36 cellular contexts compared by ENCODE assay signal in the genomic region with DNA sequence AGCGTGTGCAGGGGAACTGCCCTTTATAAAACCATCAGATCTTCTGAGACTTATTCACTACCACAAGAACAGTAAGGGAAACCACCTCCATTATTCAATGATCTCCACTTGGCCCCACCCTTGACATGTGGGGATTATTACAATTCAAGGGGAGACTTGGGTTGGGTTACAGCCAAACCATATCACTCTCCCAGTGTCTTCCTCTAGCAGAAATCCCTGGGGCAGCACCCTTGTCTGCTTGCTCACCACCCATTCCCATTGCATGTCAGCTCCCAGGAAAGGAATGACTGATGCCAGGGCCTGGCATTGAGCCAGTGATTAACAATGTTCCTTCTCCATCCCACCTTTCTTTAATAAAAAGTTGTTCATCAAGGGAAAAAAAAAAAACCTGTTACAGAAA.
A peak's percentile ranks its signal among the peaks of the same experiment; 100 is the strongest.
DNase-seq lines count a peak whose midpoint lies in the region; ATAC-seq, FAIRE-seq and TF ChIP-seq lines count a peak whose summit lies in the region.
"Had no signal": no experiment of that assay in that cellular context is flagged by ENCODE, and none has a peak within 500 bp of the region (broad histone marks: within the 10 kb centered on the region; RNA-seq: fewer than 3 reads in every experiment).

No MANE protein-coding gene starts in this region.

- H3K9me3 ChIP-seq in mammary epithelial cell (replicated peaks; ENCODE audit: insufficient read depth, low read length), result peaks cover 6% of the 10 kb centered on the region
- H3K9me3 ChIP-seq: BE2C, Caco-2 had no signal

- H3K27me3 Mint-ChIP-seq in MCF 10A (ENCODE audit: insufficient read depth, unreplicated experiment), result no peaks in the 10 kb centered on the region
- H3K27me3 Mint-ChIP-seq: B cell; CD4-positive, CD25-positive, alpha-beta regulatory T cell; CD8-positive, alpha-beta memory T cell had no signal

- H3K4me1 Mint-ChIP-seq in MCF 10A (ENCODE audit: insufficient read depth, unreplicated experiment), result no peaks in the 10 kb centered on the region
- H3K4me1 Mint-ChIP-seq: B cell; CD14-positive monocyte; CD4-positive, alpha-beta memory T cell; CD4-positive, CD25-positive, alpha-beta regulatory T cell; CD8-positive, alpha-beta memory T cell had no signal

- no peak overlapping the region for H2AFZ ChIP-seq in mammary epithelial cell (ENCODE audit: low read depth, low read length)

- H3K9ac ChIP-seq in mammary epithelial cell (ENCODE audit: insufficient read depth, low read length), result no peak overlapping the region
- H3K9ac ChIP-seq: BLaER1; BLaER1 treated with 17β-estradiol and CSF1 and Interleukin-3, amounts not matched to agents 10 nM and 100 nM had no signal

- no peaks in the 10 kb centered on the region for H3K27me3 ChIP-seq in mammary epithelial cell (ENCODE audit: insufficient read depth, low read length)
- no peaks in the 10 kb centered on the region for H3K27me3 ChIP-seq in bronchial epithelial cell (ENCODE audit: control insufficient read depth, insufficient read depth, low read length)
- no peaks in the 10 kb centered on the region for H3K27me3 ChIP-seq in foreskin keratinocyte
- H3K27me3 ChIP-seq: BE2C; BLaER1; BLaER1 treated with 17β-estradiol and CSF1 and Interleukin-3, amounts not matched to agents 10 nM and 100 nM had no signal

- BruUV-seq in mammary epithelial cell (replicated peaks; lab: Mats Ljungman, UMichigan) (no TSS peak), MCF 10A (replicated peaks; lab: Mats Ljungman, UMichigan) (no TSS peak)

- FAIRE-seq in bronchial epithelial cell (lab: Jason Lieb, UNC), result no peak
- FAIRE-seq: A204.1, A549, D721Med had no signal

- POLR2A ChIA-PET in MCF 10A (lab: Yijun Ruan, JAX), result no interaction called here

- H3K4me3 Mint-ChIP-seq in MCF 10A (ENCODE audit: unreplicated experiment), result no peak overlapping the region
- H3K4me3 Mint-ChIP-seq: B cell; CD14-positive monocyte; CD4-positive, alpha-beta memory T cell; CD4-positive, alpha-beta T cell; CD4-positive, CD25-positive, alpha-beta regulatory T cell; CD8-positive, alpha-beta memory T cell; CD8-positive, alpha-beta T cell had no signal

- H3K4me3 ChIP-seq in mammary epithelial cell (replicated peaks in 1 of 3; ENCODE audit: insufficient read depth in 1 of 3, low read depth in 2 of 3, low read length in 3 of 3) (no peak overlapping the region), bronchial epithelial cell (ENCODE audit: low read depth, low read length) (no peak overlapping the region), epithelial cell of esophagus (ENCODE audit: low read length) (no peak overlapping the region)
- H3K4me3 ChIP-seq: A549; BLaER1; BLaER1 treated with 17β-estradiol and CSF1 and Interleukin-3, amounts not matched to agents 10 nM and 100 nM had no signal

- intact Hi-C loops in mammary epithelial cell (cut with micrococcal nuclease), result no loop called here
- intact Hi-C loops in MCF 10A (cut with micrococcal nuclease), result no loop called here

- H4K20me1 ChIP-seq in mammary epithelial cell (ENCODE audit: insufficient read depth, low read length), result no peaks in the 10 kb centered on the region
- H4K20me1 ChIP-seq: BLaER1; BLaER1 treated with 17β-estradiol and CSF1 and Interleukin-3, amounts not matched to agents 10 nM and 100 nM had no signal

- in situ Hi-C loops in mammary epithelial cell (cut with MboI; ENCODE audit: low sequenced_read_pairs in 2 of 2), result no loop called here

- H3K36me3 ChIP-seq in mammary epithelial cell (ENCODE audit: insufficient read depth, low read length) (no peaks in the 10 kb centered on the region), bronchial epithelial cell (ENCODE audit: control insufficient read depth, insufficient read depth, low read length) (no peaks in the 10 kb centered on the region)
- H3K36me3 ChIP-seq: BE2C; BLaER1; BLaER1 treated with 17β-estradiol and CSF1 and Interleukin-3, amounts not matched to agents 10 nM and 100 nM had no signal

- dilution Hi-C loops in mammary epithelial cell (cut with HindIII; ENCODE audit: low sequenced_read_pairs), result no loop called here

- H3K27ac ChIP-seq in mammary epithelial cell (ENCODE audit: insufficient read depth, low read depth, low read length) (no peak overlapping the region), foreskin keratinocyte (no peak overlapping the region)
- H3K27ac ChIP-seq: 22Rv1; A549; BLaER1; BLaER1 treated with 17β-estradiol and CSF1 and Interleukin-3, amounts not matched to agents 10 nM and 100 nM; C4-2B had no signal

- no peaks in the 10 kb centered on the region for H3K36me3 Mint-ChIP-seq in MCF 10A (ENCODE audit: insufficient read depth, unreplicated experiment)
- H3K36me3 Mint-ChIP-seq: CD14-positive monocyte; CD4-positive, alpha-beta memory T cell; CD4-positive, CD25-positive, alpha-beta regulatory T cell; CD8-positive, alpha-beta memory T cell; CD8-positive, alpha-beta T cell had no signal

- no peak overlapping the region for H3K27ac Mint-ChIP-seq in MCF 10A (ENCODE audit: low read depth, unreplicated experiment)
- H3K27ac Mint-ChIP-seq: B cell; CD14-positive monocyte; CD4-positive, alpha-beta memory T cell; CD4-positive, alpha-beta T cell; CD4-positive, CD25-positive, alpha-beta regulatory T cell; CD8-positive, alpha-beta memory T cell; CD8-positive, alpha-beta T cell had no signal

- no peak for ATAC-seq in foreskin keratinocyte
- ATAC-seq: A549; CD8-positive, alpha-beta T cell had no signal

- H3K9me3 Mint-ChIP-seq in MCF 10A (ENCODE audit: unreplicated experiment), result peaks cover 11% of the 10 kb centered on the region
- H3K9me3 Mint-ChIP-seq: CD8-positive, alpha-beta T cell had no signal

- TF ChIP-seq CTCF in mammary epithelial cell (conservative IDR thresholded peaks at IDR 0.05 in 1 of 2, IDR thresholded peaks at IDR 0.05 in 1 of 2; ENCODE audit: extremely low read depth in 1 of 2, insufficient read depth in 1 of 2, low read depth in 1 of 2, low read length in 2 of 2), result no peak
- TF ChIP-seq CTCF in MCF 10A (IDR thresholded peaks at IDR 0.05; ENCODE audit: unreplicated experiment), result no peak
- no peak for TF ChIP-seq CTCF in bronchial epithelial cell (IDR thresholded peaks at IDR 0.05; ENCODE audit: insufficient read depth, low read length, severe bottlenecking)
- TF ChIP-seq CTCF in epithelial cell of esophagus (IDR thresholded peaks at IDR 0.05; ENCODE audit: insufficient read depth, low read depth, low read length, missing control alignments), result no peak
- no peak for TF ChIP-seq CTCF in foreskin keratinocyte (conservative IDR thresholded peaks at IDR 0.05)

- DNase-seq in mammary epithelial cell (peak; percentile 55), MCF 10A (ENCODE audit: unreplicated experiment) (no peak), bronchial epithelial cell (ENCODE audit: low read depth) (peak; percentile 33), epithelial cell of esophagus (ENCODE audit: low read depth) (peak; percentile 53), foreskin keratinocyte (peak; percentile 22 to 62), D341Med (ENCODE audit: low spot score) (no peak), GF-D8 (lab: John Stamatoyannopoulos, UW) (no peak), 8988T (no peak)
- DNase-seq: ACHN; AML-193; BE2C; C1 segment of cervical spinal cord; Caco-2; Calu3; CD4-positive, alpha-beta memory T cell; CD4-positive, alpha-beta T cell; CD4-positive, CD25-positive, alpha-beta regulatory T cell; CD8-positive, alpha-beta memory T cell; CD8-positive, alpha-beta T cell; COR-L47; DMS 273 treated with DMSO at 0.1 percent for 48 hours; DMS153; DMS53; DMS79; DMS79 treated with DMSO at 0.1 percent for 48 hours; DND-41; EL had no signal

- no peaks in the 10 kb centered on the region for H3K79me2 ChIP-seq in mammary epithelial cell (ENCODE audit: insufficient read depth, low read length)

- no peak overlapping the region for H3K4me2 ChIP-seq in mammary epithelial cell (ENCODE audit: insufficient read depth, low read depth, low read length)
- H3K4me2 ChIP-seq: A549; BLaER1; BLaER1 treated with 17β-estradiol and CSF1 and Interleukin-3, amounts not matched to agents 10 nM and 100 nM had no signal

- WGBS in mammary epithelial cell (ENCODE audit: low coverage, missing lambda C conversion rate), result 58% methylated on average over 1 of the region's 1 CpG

- CTCF ChIA-PET in mammary epithelial cell (lab: Charles Lee; ENCODE audit: low non-redundant PET), result no interaction called here
- CTCF ChIA-PET in MCF 10A (lab: Yijun Ruan, JAX), result no interaction called here

- H3K4me1 ChIP-seq in mammary epithelial cell (ENCODE audit: insufficient read depth, low read length) (no peaks in the 10 kb centered on the region), foreskin keratinocyte (no peaks in the 10 kb centered on the region)
- H3K4me1 ChIP-seq: A549; BE2C; BLaER1; BLaER1 treated with 17β-estradiol and CSF1 and Interleukin-3, amounts not matched to agents 10 nM and 100 nM; Caco-2 had no signal

Comparison
In these comparisons a context has a peak if more than half of its experiments do, and no peak if none do; other contexts are left out.
1. DNase-seq: peak in mammary epithelial cell (single experiment), bronchial epithelial cell (single experiment), epithelial cell of esophagus (single experiment) and foreskin keratinocyte (2 of 2); none in MCF 10A (single experiment), D341Med (single experiment), GF-D8 (single experiment) and 8988T (single experiment).